In genomic region chrX:55489315-55490009, GRCh38 we compare ENCODE assay signal across 8 cellular contexts. TPM values are rescaled to one million over a fixed set of nuclear protein-coding genes. Genes with fewer than 3 reads are reported as not detected.
A peak's percentile ranks its signal among the peaks of the same experiment; 100 is the strongest.
DNase-seq lines count a peak whose midpoint lies in the region; ATAC-seq and TF ChIP-seq lines count a peak whose summit lies in the region.

TSS of gene USP51 (minus strand) at chrX:55489848. CDS start at chrX:55488939, 909 bp downstream.

- peak within 1 kb of the TSS; percentile 70 for H3K4me2 ChIP-seq in mesenchymal stem cell (ENCODE audit: low read length, poor library complexity, severe bottlenecking)

- H3K27ac Mint-ChIP-seq in activated B cell treated with CpG ODN at 0.5 μM for 24 hours = peak within 1 kb of the TSS; percentile 98

- no peak within 1 kb of the TSS for H2BK12ac ChIP-seq in mesenchymal stem cell (ENCODE audit: low read length in 2 of 2)

- no peak within 1 kb of the TSS for H3K23ac ChIP-seq in mesenchymal stem cell (ENCODE audit: low read length in 2 of 2)

- CTCF ChIA-PET in activated B cell treated with CpG ODN at 0.5 μM for 24 hours (lab: Charles Lee) = interaction anchor here (1.0 to 1.8 kb wide), 4 partner anchors 37 to 1239 kb away, joined by 3 to 10 read pairs (median 6); partner anchors contain the start of genes MAGEH1, NBDY and RRAGB

- peak within 1 kb of the TSS; percentile 63 for H2AFZ ChIP-seq in mesenchymal stem cell (ENCODE audit: low read depth, low read length)

- H3K4me1 ChIP-seq in endocrine pancreas (ENCODE audit: control insufficient read depth, insufficient read depth, low read length) (no peaks in the 10 kb centered on the region), mesenchymal stem cell (ENCODE audit: control insufficient read depth, insufficient read depth, low read depth, low read length) (no peaks in the 10 kb centered on the region)

- peak within 1 kb of the TSS in 1 of 2 experiments; percentile 67 for H3K4ac ChIP-seq in mesenchymal stem cell (ENCODE audit: low read depth in 1 of 2, low read length in 2 of 2)

- peak within 1 kb of the TSS; percentile 94 for H3K4me3 Mint-ChIP-seq in activated B cell treated with CpG ODN at 0.5 μM for 24 hours

- ATAC-seq in GM19467 (IDR thresholded peaks at IDR 0.05; ENCODE audit: unreplicated experiment) = peak; percentile 33
- peak; percentile 59 for ATAC-seq in activated B cell treated with CpG ODN at 0.5 μM for 24 hours (ENCODE audit: low read depth)

- DNase-seq in Daoy (ENCODE audit: low read depth) (peak; percentile 17), HL-60 (ENCODE audit: low read depth in 1 of 2, low spot score in 1 of 2) (no peak), activated B cell treated with CpG ODN at 0.5 μM for 24 hours (peak; percentile 20), mesenchymal stem cell (peak; percentile 70), substantia nigra (lab: John Stamatoyannopoulos, UW) (peak in 40 of 49 donors; percentile 5 to 73 (median 33)), CD1c-positive myeloid dendritic cell (ENCODE audit: extremely low spot score) (no peak)

- H3K18ac ChIP-seq in mesenchymal stem cell (ENCODE audit: low read depth in 1 of 2, low read length in 2 of 2) = peak within 1 kb of the TSS; percentile 75 to 84

- POLR2A ChIA-PET in activated B cell treated with CpG ODN at 0.5 μM for 24 hours (lab: Charles Lee) = interaction anchor here (1.1 to 2.4 kb wide), 9 partner anchors 36 to 1306 kb away, joined by 3 to 23 read pairs (median 8); partner anchors contain the start of genes FAM120C, MAGEH1 and RRAGB

- no peak for TF ChIP-seq CTCF in HL-60 (IDR thresholded peaks at IDR 0.05; ENCODE audit: insufficient read depth, low read length)
- TF ChIP-seq CTCF in activated B cell treated with CpG ODN at 0.5 μM for 24 hours (IDR thresholded peaks at IDR 0.05) = no peak

- H3K9me3 ChIP-seq in endocrine pancreas (ENCODE audit: control insufficient read depth, low read length) (no peaks in the 10 kb centered on the region), mesenchymal stem cell (ENCODE audit: control insufficient read depth, low read length) (no peaks in the 10 kb centered on the region)

- H2BK120ac ChIP-seq in mesenchymal stem cell (ENCODE audit: low read depth, low read length) = no peak within 1 kb of the TSS

- no peaks in the 10 kb centered on the region for H3K9me3 Mint-ChIP-seq in activated B cell treated with CpG ODN at 0.5 μM for 24 hours

- H3K36me3 ChIP-seq in endocrine pancreas (ENCODE audit: control insufficient read depth, insufficient read depth, low read length) (no peaks in the 10 kb centered on the region), mesenchymal stem cell (ENCODE audit: control insufficient read depth in 1 of 2, insufficient read depth in 2 of 2, low read depth in 1 of 2, low read length in 2 of 2) (no peaks in the 10 kb centered on the region)

- under 1% methylated on average over 32 of the region's 34 CpGs for WGBS in mesenchymal stem cell

- no peak within 1 kb of the TSS for H2AK5ac ChIP-seq in mesenchymal stem cell (ENCODE audit: low read length, severe bottlenecking)

- H4K8ac ChIP-seq in mesenchymal stem cell (ENCODE audit: low read length) = peak within 1 kb of the TSS; percentile 54

- H3K27me3 ChIP-seq in HL-60 (ENCODE audit: insufficient read depth, poor library complexity, severe bottlenecking) (no peaks in the 10 kb centered on the region), endocrine pancreas (ENCODE audit: control insufficient read depth, insufficient read depth, low read length) (no peaks in the 10 kb centered on the region), mesenchymal stem cell (ENCODE audit: control insufficient read depth in 1 of 2, insufficient read depth in 1 of 2, low read length in 2 of 2) (peaks cover 0 to 4% of the 10 kb centered on the region in 2 experiments)

- H3K9ac ChIP-seq in endocrine pancreas (ENCODE audit: control insufficient read depth, insufficient read depth, low read length) (peak within 1 kb of the TSS; percentile 73), mesenchymal stem cell (ENCODE audit: low read length) (peak within 1 kb of the TSS; percentile 99)

- H2BK5ac ChIP-seq in mesenchymal stem cell (ENCODE audit: low read depth, low read length, poor library complexity, severe bottlenecking) = no peak within 1 kb of the TSS

- H3K27me3 Mint-ChIP-seq in activated B cell treated with CpG ODN at 0.5 μM for 24 hours = no peaks in the 10 kb centered on the region

- H4K91ac ChIP-seq in mesenchymal stem cell (ENCODE audit: low read length) = peak within 1 kb of the TSS; percentile 50

- H3K4me3 ChIP-seq in HL-60 (replicated peaks; ENCODE audit: insufficient read depth, low read length) (peak within 1 kb of the TSS; percentile 53), endocrine pancreas (ENCODE audit: control insufficient read depth, insufficient read depth, low read length) (peak within 1 kb of the TSS; percentile 53), mesenchymal stem cell (ENCODE audit: insufficient read depth in 1 of 2, low read depth in 1 of 2, low read length in 2 of 2) (peak within 1 kb of the TSS; percentile 74 to 89)

- peak within 1 kb of the TSS in 1 of 2 experiments; percentile 48 for H3K14ac ChIP-seq in mesenchymal stem cell (ENCODE audit: low read length in 2 of 2)

- intact Hi-C loops in activated B cell treated with CpG ODN at 0.5 μM for 24 hours (cut with micrococcal nuclease) = no loop called here

- H3K79me1 ChIP-seq in mesenchymal stem cell (replicated peaks; ENCODE audit: low read length, poor library complexity, severe bottlenecking) = no peaks in the 10 kb centered on the region

- H2BK15ac ChIP-seq in mesenchymal stem cell (ENCODE audit: low read depth, poor library complexity, severe bottlenecking) = no peak within 1 kb of the TSS

- H3K27ac ChIP-seq in HL-60 (replicated peaks) (peak within 1 kb of the TSS; percentile 54), mesenchymal stem cell (ENCODE audit: low read length, poor library complexity, severe bottlenecking) (peak within 1 kb of the TSS; percentile 84), substantia nigra (ENCODE audit: low read depth, low read length, poor library complexity, severe bottlenecking) (peak within 1 kb of the TSS; percentile 96)

- peaks cover 17% of the 10 kb centered on the region for H3K4me1 Mint-ChIP-seq in activated B cell treated with CpG ODN at 0.5 μM for 24 hours

- peaks cover 6% of the 10 kb centered on the region for H3K36me3 Mint-ChIP-seq in activated B cell treated with CpG ODN at 0.5 μM for 24 hours (ENCODE audit: low read depth)

RNA-seq across cellular contexts. Expression of gene USP51, which starts in this region (rescaled TPM):
- 1.1 and 2.0 TPM in 2 replicates for total RNA-seq in Daoy (2014; rRNA removed; shearing (Covaris generic))
- total RNA-seq in activated B cell treated with CpG ODN at 0.5 μM for 24 hours = 1.2 and 2.4 TPM in 2 replicates
- 1.8 TPM for polyA plus RNA-seq in mesenchymal stem cell (2013, experiment 1 of 2)
- polyA plus RNA-seq in mesenchymal stem cell (2013, experiment 2 of 2) = 1.8 TPM

Comparison
In these comparisons a context has a peak if more than half of its experiments do, and no peak if none do; other contexts are left out.
1. DNase-seq: peak in Daoy (single experiment), activated B cell treated with CpG ODN at 0.5 μM for 24 hours (single experiment), mesenchymal stem cell (single experiment) and substantia nigra (40 of 49); none in HL-60 (0 of 2) and CD1c-positive myeloid dendritic cell (single experiment).
2. Peak in every context shown above with its lines, with median percentiles within 50 percentile points of each other: H3K27ac ChIP-seq and H3K4me3 ChIP-seq.